ENCODE assay signal across 8 cellular contexts in genomic region chr20:36606171-36607116, GRCh38. TPM values are rescaled to one million over a fixed set of nuclear protein-coding genes. Genes with fewer than 3 reads are reported as not detected.
DNase-seq lines count a peak whose midpoint lies in the region; ATAC-seq and TF ChIP-seq lines count a peak whose summit lies in the region.

No MANE protein-coding gene starts in this region.

- H3K27ac ChIP-seq in MM.1S (ENCODE audit: low read length) (peak overlapping the region; percentile 98), stomach smooth muscle (ENCODE audit: low read length) (peak overlapping the region; percentile 79)

- no peaks in the 10 kb centered on the region for H3K27me3 Mint-ChIP-seq in activated naive CD8-positive, alpha-beta T cell treated with anti-CD3 and anti-CD28 coated beads, Interleukin-2, amount 10 ng/mL, durations not matched to agents 7 days and 5 days
- H3K27me3 Mint-ChIP-seq in immature natural killer cell (ENCODE audit: low read depth in 3 of 3), result peaks cover 15 to 30% (median 24%) of the 10 kb centered on the region in 3 donors

- peaks cover 14% of the 10 kb centered on the region for H3K36me3 Mint-ChIP-seq in activated naive CD8-positive, alpha-beta T cell treated with anti-CD3 and anti-CD28 coated beads, Interleukin-2, amount 10 ng/mL, durations not matched to agents 7 days and 5 days
- H3K36me3 Mint-ChIP-seq in immature natural killer cell, result peaks cover 0 to 21% (median 4%) of the 10 kb centered on the region in 3 donors

- H3K4me2 ChIP-seq in MM.1S (ENCODE audit: low read depth, low read length), result peak overlapping the region; percentile 58

- peaks cover 27% of the 10 kb centered on the region; the same call in 1 of the 2 replicates for H3F3A ChIP-seq in MM.1S (ENCODE audit: insufficient read depth, low read length)

- H3K27me3 ChIP-seq in MM.1S (replicated peaks; ENCODE audit: insufficient read depth, low read length) (no peaks in the 10 kb centered on the region), stomach smooth muscle (ENCODE audit: control insufficient read depth in 1 of 2, insufficient read depth in 2 of 2, low read length in 2 of 2) (no peaks in the 10 kb centered on the region)

- POLR2A ChIA-PET in activated naive CD8-positive, alpha-beta T cell treated with anti-CD3 and anti-CD28 coated beads, Interleukin-2, amount 10 ng/mL, durations not matched to agents 7 days and 5 days (lab: Charles Lee), result interaction anchor here (0.8 to 4.3 kb wide), 21 partner anchors 8 to 257 kb away, joined by 3 to 66 read pairs (median 8); partner anchors contain the start of genes SLA2 and TGIF2

- ATAC-seq in activated naive CD8-positive, alpha-beta T cell treated with anti-CD3 and anti-CD28 coated beads, Interleukin-2, amount 10 ng/mL, durations not matched to agents 7 days and 5 days (ENCODE audit: low read depth), result no peak
- ATAC-seq in HG03378 (IDR thresholded peaks at IDR 0.05; ENCODE audit: unreplicated experiment), result no peak

- H3K4me1 Mint-ChIP-seq in activated naive CD8-positive, alpha-beta T cell treated with anti-CD3 and anti-CD28 coated beads, Interleukin-2, amount 10 ng/mL, durations not matched to agents 7 days and 5 days, result peaks cover 25% of the 10 kb centered on the region
- peaks cover 29 to 34% of the 10 kb centered on the region in 2 donors for H3K4me1 Mint-ChIP-seq in immature natural killer cell

- no peaks in the 10 kb centered on the region for H3K9me2 ChIP-seq in MM.1S (replicated peaks; ENCODE audit: insufficient read depth, low read length)

- peak; percentile 31 for DNase-seq in EL
- peak; percentile 39 for DNase-seq in MM.1S
- DNase-seq in activated naive CD8-positive, alpha-beta T cell treated with anti-CD3 and anti-CD28 coated beads, Interleukin-2, amount 10 ng/mL, durations not matched to agents 7 days and 5 days, result no peak
- DNase-seq in immature natural killer cell, result no peak
- DNase-seq in 8988T, result no peak
- DNase-seq in NCI-H524 (lab: John Stamatoyannopoulos, UW), result no peak

- H3K9me3 ChIP-seq in MM.1S (replicated peaks; ENCODE audit: insufficient read depth, low read length) (no peaks in the 10 kb centered on the region), stomach smooth muscle (ENCODE audit: control insufficient read depth in 2 of 2, low read length in 2 of 2) (no peaks in the 10 kb centered on the region)

- H3K79me2 ChIP-seq in MM.1S (ENCODE audit: low read length), result peaks cover 47% of the 10 kb centered on the region

- H3K9ac ChIP-seq in MM.1S (ENCODE audit: low read length), result peak overlapping the region; percentile 96
- peak overlapping the region; percentile 72 to 90 for H3K9ac ChIP-seq in stomach smooth muscle (ENCODE audit: low read length in 2 of 2)

- H3K9me3 Mint-ChIP-seq in activated naive CD8-positive, alpha-beta T cell treated with anti-CD3 and anti-CD28 coated beads, Interleukin-2, amount 10 ng/mL, durations not matched to agents 7 days and 5 days, result no peaks in the 10 kb centered on the region
- no peaks in the 10 kb centered on the region for H3K9me3 Mint-ChIP-seq in immature natural killer cell

- peaks cover 10% of the 10 kb centered on the region; the same call in 1 of the 2 replicates for H3K36me3 ChIP-seq in MM.1S (replicated peaks; ENCODE audit: insufficient read depth, low read length)
- peaks cover 16 to 22% of the 10 kb centered on the region in 2 donors for H3K36me3 ChIP-seq in stomach smooth muscle (ENCODE audit: control insufficient read depth in 2 of 2, insufficient read depth in 2 of 2, low read length in 2 of 2)

- TF ChIP-seq CTCF in MM.1S (IDR thresholded peaks at IDR 0.05; ENCODE audit: low read length), result no peak

- peak overlapping the region; percentile 53; the same call in 1 of the 2 replicates for H2AFZ ChIP-seq in MM.1S (ENCODE audit: low read length)

- H4K20me1 ChIP-seq in MM.1S (ENCODE audit: insufficient read depth, low read length), result no peaks in the 10 kb centered on the region

- H3K4me1 ChIP-seq in MM.1S (ENCODE audit: low read length) (peaks cover 14% of the 10 kb centered on the region), stomach smooth muscle (ENCODE audit: control insufficient read depth, insufficient read depth, low read length) (peaks cover 24% of the 10 kb centered on the region)

- H3K4me3 ChIP-seq in MM.1S (ENCODE audit: low read length) (peak overlapping the region; percentile 97), stomach smooth muscle (ENCODE audit: low read length in 2 of 2) (peak overlapping the region; percentile 73 to 95)

- H3K27ac Mint-ChIP-seq in activated naive CD8-positive, alpha-beta T cell treated with anti-CD3 and anti-CD28 coated beads, Interleukin-2, amount 10 ng/mL, durations not matched to agents 7 days and 5 days, result peak overlapping the region; percentile 98
- peak overlapping the region; percentile 94 to 99 (median 98) for H3K27ac Mint-ChIP-seq in immature natural killer cell

- H3K4me3 Mint-ChIP-seq in activated naive CD8-positive, alpha-beta T cell treated with anti-CD3 and anti-CD28 coated beads, Interleukin-2, amount 10 ng/mL, durations not matched to agents 7 days and 5 days, result peak overlapping the region; percentile 98
- H3K4me3 Mint-ChIP-seq in immature natural killer cell, result peak overlapping the region; percentile 97 to 99 (median 98)

RNA-seq across cellular contexts. Expression of gene RAB5IF, which starts 0.9 kb away (rescaled TPM):
- 10 to 100 TPM; 73.1 to 76.1 TPM for total RNA-seq in activated naive CD8-positive, alpha-beta T cell treated with anti-CD3 and anti-CD28 coated beads, Interleukin-2, amount 10 ng/mL, durations not matched to agents 7 days and 5 days
- 100 to 1,000 TPM; 230 to 380 (median 276) TPM for polyA plus RNA-seq in immature natural killer cell

RNA-seq across cellular contexts. Expression of gene TGIF2, which starts 33.0 kb away (rescaled TPM):
- total RNA-seq in activated naive CD8-positive, alpha-beta T cell treated with anti-CD3 and anti-CD28 coated beads, Interleukin-2, amount 10 ng/mL, durations not matched to agents 7 days and 5 days, result 10 to 100 TPM; 32.2 to 33.1 TPM
- polyA plus RNA-seq in immature natural killer cell, result 10 to 100 TPM; 12.3 to 16.1 (median 14.9) TPM

RNA-seq across cellular contexts. Expression of gene SLA2, which starts 39.6 kb away (rescaled TPM):
- total RNA-seq in activated naive CD8-positive, alpha-beta T cell treated with anti-CD3 and anti-CD28 coated beads, Interleukin-2, amount 10 ng/mL, durations not matched to agents 7 days and 5 days, result 100 to 1,000 TPM; 103 TPM
- polyA plus RNA-seq in immature natural killer cell, result 10 to 100 TPM; 21.0 to 24.1 (median 24.1) TPM

Comparison
In these comparisons a context has a peak if more than half of its experiments do, and no peak if none do; other contexts are left out.
1. DNase-seq: peak in EL (single experiment) and MM.1S (single experiment); none in activated naive CD8-positive, alpha-beta T cell treated with anti-CD3 and anti-CD28 coated beads, Interleukin-2, amount 10 ng/mL, durations not matched to agents 7 days and 5 days (single experiment), immature natural killer cell (0 of 3), 8988T (single experiment) and NCI-H524 (0 of 2).